Comparison of ENCODE assay signal across 8 cellular contexts in the genomic region with DNA sequence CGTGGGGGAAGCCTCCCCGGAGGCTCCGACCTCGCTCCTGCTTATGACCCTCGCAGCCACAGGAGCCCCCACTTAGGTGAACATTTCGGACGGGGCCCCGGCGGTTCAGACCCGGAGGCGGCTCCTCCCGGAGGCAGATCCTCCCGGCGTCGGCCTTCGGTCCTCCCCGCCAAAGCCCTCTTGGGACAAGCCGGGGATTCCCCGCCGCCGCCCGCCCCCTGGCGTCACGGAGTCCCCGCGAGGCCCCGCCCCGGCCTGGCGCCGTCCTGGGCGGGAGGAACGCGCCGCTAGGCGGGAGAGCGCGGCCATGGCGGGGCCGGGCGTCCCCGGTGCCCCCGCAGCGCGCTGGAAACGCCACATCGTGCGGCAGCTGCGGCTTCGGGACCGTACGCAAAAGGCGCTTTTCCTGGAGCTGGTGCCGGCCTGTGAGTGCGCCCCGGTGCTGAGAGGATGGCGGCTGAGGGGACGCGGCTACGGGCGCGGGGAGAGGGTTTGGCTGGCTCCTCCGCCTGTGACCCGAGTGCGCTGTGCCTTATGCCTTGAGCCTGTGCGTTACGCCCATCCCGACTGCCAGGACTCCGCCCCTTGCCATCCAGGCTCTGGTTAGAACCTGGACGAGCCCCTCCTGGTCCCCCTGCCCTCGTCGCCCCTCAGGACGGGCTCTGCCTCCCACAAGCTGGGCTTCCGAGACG. TPM values are rescaled to one million over a fixed set of nuclear protein-coding genes. Genes with fewer than 3 reads are reported as not detected.
DNase-seq lines count a peak whose midpoint lies in the region; ATAC-seq and TF ChIP-seq lines count a peak whose summit lies in the region.

A gene with protein sequence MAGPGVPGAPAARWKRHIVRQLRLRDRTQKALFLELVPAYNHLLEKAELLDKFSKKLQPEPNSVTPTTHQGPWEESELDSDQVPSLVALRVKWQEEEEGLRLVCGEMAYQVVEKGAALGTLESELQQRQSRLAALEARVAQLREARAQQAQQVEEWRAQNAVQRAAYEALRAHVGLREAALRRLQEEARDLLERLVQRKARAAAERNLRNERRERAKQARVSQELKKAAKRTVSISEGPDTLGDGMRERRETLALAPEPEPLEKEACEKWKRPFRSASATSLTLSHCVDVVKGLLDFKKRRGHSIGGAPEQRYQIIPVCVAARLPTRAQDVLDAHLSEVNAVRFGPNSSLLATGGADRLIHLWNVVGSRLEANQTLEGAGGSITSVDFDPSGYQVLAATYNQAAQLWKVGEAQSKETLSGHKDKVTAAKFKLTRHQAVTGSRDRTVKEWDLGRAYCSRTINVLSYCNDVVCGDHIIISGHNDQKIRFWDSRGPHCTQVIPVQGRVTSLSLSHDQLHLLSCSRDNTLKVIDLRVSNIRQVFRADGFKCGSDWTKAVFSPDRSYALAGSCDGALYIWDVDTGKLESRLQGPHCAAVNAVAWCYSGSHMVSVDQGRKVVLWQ (plus strand): TSS at position 273 of the 692 bp plus-strand sequence. CDS start 35 bp downstream, at position 308.

- CTCF ChIA-PET in CD8-positive, alpha-beta T cell (lab: Charles Lee) = interaction anchor here (1.2 to 1.9 kb wide), 2 partner anchors 12 to 89 kb away, joined by 4 to 7 read pairs; no protein-coding TSS in a partner anchor

- H3K9me3 ChIP-seq in CD8-positive, alpha-beta T cell (ENCODE audit: low read length) = no peaks in the 10 kb centered on the region
- H3K9me3 ChIP-seq in endocrine pancreas (ENCODE audit: control insufficient read depth, low read length) (no peaks in the 10 kb centered on the region), mesodermal cell (ENCODE audit: control insufficient read depth, low read length) (no peaks in the 10 kb centered on the region)

- peaks cover 26% of the 10 kb centered on the region for H3K4me1 ChIP-seq in CD8-positive, alpha-beta T cell (ENCODE audit: insufficient read depth, low read length)
- H3K4me1 ChIP-seq in endocrine pancreas (ENCODE audit: control insufficient read depth, insufficient read depth, low read length) = no peaks in the 10 kb centered on the region
- H3K4me1 ChIP-seq in mesodermal cell (ENCODE audit: control insufficient read depth, insufficient read depth, low read length, poor library complexity, severe bottlenecking) = peaks cover 28% of the 10 kb centered on the region

- H3K9me3 Mint-ChIP-seq in CD8-positive, alpha-beta T cell = no peaks in the 10 kb centered on the region

- H3K27me3 ChIP-seq in CD8-positive, alpha-beta T cell (ENCODE audit: insufficient read depth, low read length) = no peaks in the 10 kb centered on the region
- H3K27me3 ChIP-seq in endocrine pancreas (ENCODE audit: control insufficient read depth, insufficient read depth, low read length) = no peaks in the 10 kb centered on the region

- intact Hi-C loops in CD8-positive, alpha-beta T cell (cut with DNase I, micrococcal nuclease) = loop anchor here (1.0 to 10.0 kb wide), 15 partner anchors 8 to 1678 kb away; partner anchors contain the start of genes ARAP1 (in 2 of the 2), CLPB (in 2 of the 2), FCHSD2 (in 2 of the 2) and COA4 (in 1 of the 2)

- H3K36me3 Mint-ChIP-seq in CD8-positive, alpha-beta T cell = peaks cover 42% of the 10 kb centered on the region

- DNase-seq in CD8-positive, alpha-beta T cell = peak; percentile 83 to 96 (median 87)
- DNase-seq in NK-92 treated with Interleukin-12 subunit alpha and Interleukin-12 subunit beta, amount 100 ng/mL, for 24 hours (lab: John Stamatoyannopoulos, UW) = peak; percentile 92
- peak; percentile 73 to 88 (median 87) for DNase-seq in activated CD8-positive, alpha-beta memory T cell treated with anti-CD3 and anti-CD28 coated beads for 48 hours (ENCODE audit: low read depth in 2 of 3, low spot score in 2 of 3)
- peak; percentile 76 to 83 for DNase-seq in stimulated activated CD8-positive, alpha-beta memory T cell treated with anti-CD3 and anti-CD28 coated beads, Interleukin-15, amount 100 ng/mL, for 4 hours (ENCODE audit: low read depth in 2 of 2)

- peaks cover 48% of the 10 kb centered on the region for H3K4me1 Mint-ChIP-seq in CD8-positive, alpha-beta T cell (ENCODE audit: low read depth)

- TF ChIP-seq CTCF in CD8-positive, alpha-beta T cell (IDR thresholded peaks at IDR 0.05) = no peak

- H3K27ac ChIP-seq in CD8-positive, alpha-beta T cell (ENCODE audit: low read depth, low read length) = peak within 1 kb of the TSS; percentile 99
- H3K27ac ChIP-seq in mesodermal cell (ENCODE audit: low read depth, low read length, severe bottlenecking) = peak within 1 kb of the TSS; percentile 87

- peak within 1 kb of the TSS; percentile 97 for H3K4me3 ChIP-seq in CD8-positive, alpha-beta T cell (ENCODE audit: low read depth, low read length)
- H3K4me3 ChIP-seq in endocrine pancreas (ENCODE audit: control insufficient read depth, insufficient read depth, low read length) (peak within 1 kb of the TSS; percentile 41), mesodermal cell (ENCODE audit: extremely low read depth, insufficient read depth, low read length, poor library complexity, severe bottlenecking) (peak within 1 kb of the TSS; percentile 54)

- peak within 1 kb of the TSS; percentile 94 for H3K9ac ChIP-seq in endocrine pancreas (ENCODE audit: control insufficient read depth, insufficient read depth, low read length)

- peak within 1 kb of the TSS; percentile 99 for H3K4me3 Mint-ChIP-seq in CD8-positive, alpha-beta T cell

- H3K27ac Mint-ChIP-seq in CD8-positive, alpha-beta T cell = peak within 1 kb of the TSS; percentile 99

- POLR2A ChIA-PET in CD8-positive, alpha-beta T cell (lab: Charles Lee) = interaction anchor here (0.7 to 2.7 kb wide), 5 partner anchors 14 to 328 kb away, joined by 3 to 8 read pairs (median 4); partner anchors contain the start of gene FCHSD2

- peaks cover 18% of the 10 kb centered on the region for H3K36me3 ChIP-seq in CD8-positive, alpha-beta T cell (ENCODE audit: insufficient read depth, low read length)
- H3K36me3 ChIP-seq in endocrine pancreas (ENCODE audit: control insufficient read depth, insufficient read depth, low read length) = no peaks in the 10 kb centered on the region
- peaks cover 6% of the 10 kb centered on the region for H3K36me3 ChIP-seq in mesodermal cell (ENCODE audit: control insufficient read depth, insufficient read depth, low read length)

- WGBS in mesodermal cell (ENCODE audit: insufficient coverage in 2 of 2), 2 experiments = 0 to 1% methylated on average over 55 to 74 of the region's 74 CpGs

- no peaks in the 10 kb centered on the region for H3K27me3 Mint-ChIP-seq in CD8-positive, alpha-beta T cell (ENCODE audit: low read depth)

- ATAC-seq in CD8-positive, alpha-beta T cell = peak; percentile 78
- ATAC-seq in GM19395 (IDR thresholded peaks at IDR 0.05; ENCODE audit: unreplicated experiment) (peak; percentile 62), HG03565 (IDR thresholded peaks at IDR 0.05; ENCODE audit: unreplicated experiment) (peak; percentile 40)

RNA-seq across cellular contexts. Expression of the gene that starts here (rescaled TPM):
- total RNA-seq in CD8-positive, alpha-beta T cell = 10 to 100 TPM; 45.7 to 52.8 TPM
- 23.8 TPM for polyA plus RNA-seq in mesodermal cell (2013, experiment 1 of 2)
- polyA plus RNA-seq in mesodermal cell (2013, experiment 2 of 2) = 18.5 TPM

Comparison
In these comparisons a context has a peak if more than half of its experiments do, and no peak if none do; other contexts are left out.
1. Peak in every context shown above with its lines: DNase-seq, ATAC-seq, H3K4me3 ChIP-seq and H3K27ac ChIP-seq.
2. H3K4me3 ChIP-seq: peak in every context shown above with its lines; median percentile 97 in CD8-positive, alpha-beta T cell; 54 in mesodermal cell; 41 in endocrine pancreas.